ENCODE assay signal across 1 cellular context in genomic region chr9:136821333-136822031, GRCh38.
TF ChIP-seq lines count a peak whose summit lies in the region.

No MANE protein-coding gene starts in this region.

TF ChIP-seq in GM23338, 12 proteins besides CTCF, POLR2A, EP300 and RAD21 (continued from another document):
- TF ChIP-seq REST (IDR thresholded peaks at IDR 0.05; ENCODE audit: unreplicated experiment) (no peak), POLR2AphosphoS5 (IDR thresholded peaks at IDR 0.05; ENCODE audit: low read depth) (no peak), EZH2 (IDR thresholded peaks at IDR 0.05; ENCODE audit: low read depth, unreplicated experiment) (no peak), CREB1 (CRISPR knock-in tag; IDR thresholded peaks at IDR 0.05; ENCODE audit: low read depth) (no peak), ZNF114 (CRISPR knock-in tag; IDR thresholded peaks at IDR 0.05) (no peak), JUNB (IDR thresholded peaks at IDR 0.05; ENCODE audit: unreplicated experiment) (no peak), NANOG (IDR thresholded peaks at IDR 0.05; ENCODE audit: borderline replicate concordance) (no peak)
TF ChIP-seq in GM23338: peak in this region for 0.
